ENCODE assay signal across 30 cellular contexts in the genomic region with DNA sequence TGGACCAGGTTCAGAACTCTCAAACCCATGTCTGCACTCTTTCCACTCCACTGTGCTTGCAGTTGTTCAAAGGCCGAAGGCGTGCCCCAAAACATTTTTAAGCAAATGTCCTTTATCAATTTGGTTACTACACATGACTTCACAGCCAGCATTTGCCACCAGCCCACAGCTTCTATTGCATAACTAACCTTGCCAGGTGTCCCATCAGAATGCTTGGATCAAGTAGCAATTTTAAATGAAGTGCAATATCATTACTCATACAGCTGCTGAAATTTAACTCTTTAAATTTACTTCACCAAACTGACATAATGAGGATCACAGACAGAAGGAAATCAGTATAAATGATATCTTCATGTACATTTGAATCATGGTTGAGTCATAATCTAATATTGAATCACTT. TPM values are rescaled to one million over a fixed set of nuclear protein-coding genes. Genes with fewer than 3 reads are reported as not detected.
"Had no signal": no experiment of that assay in that cellular context is flagged by ENCODE, and none has a peak within 500 bp of the region (broad histone marks: within the 10 kb centered on the region; RNA-seq: fewer than 3 reads in every experiment).

No MANE protein-coding gene starts in this region.

- H3K4me1 ChIP-seq: colonic mucosa, pancreas, psoas muscle, right atrium auricular region, testis, transverse colon had no signal

- ATAC-seq: left colon; naive thymus-derived CD8-positive, alpha-beta T cell; pancreas; psoas muscle; stimulated activated naive CD8-positive, alpha-beta T cell treated with anti-CD3 and anti-CD28 coated beads, Interleukin-15, Interleukin-2, amounts not matched to agents 100 U/mL and 50 U/mL, for 24 hours; T-helper 17 cell; WTC11 had no signal

- H3K36me3 ChIP-seq: colonic mucosa, pancreas, right atrium auricular region, transverse colon had no signal

- H3K27ac ChIP-seq: colonic mucosa, epithelial cell of prostate, hepatocyte, pancreas, psoas muscle, right atrium auricular region, testis, transverse colon had no signal

- H3K27me3 ChIP-seq: colonic mucosa, hepatocyte, right atrium auricular region, testis, transverse colon had no signal

- H3K4me3 ChIP-seq: colonic mucosa, hepatocyte, pancreas, psoas muscle, right atrium auricular region, testis, transverse colon had no signal

- DNase-seq: activated CD4-positive, alpha-beta memory T cell treated with anti-CD3 and anti-CD28 coated beads, Interleukin-2, amount 10 ng/mL, durations not matched to agents 7 days and 5 days; activated CD4-positive, alpha-beta T cell treated with anti-CD3 and anti-CD28 coated beads for 1 hour; activated CD4-positive, alpha-beta T cell treated with anti-CD3 and anti-CD28 coated beads, Interleukin-2, amount 10 ng/mL, durations not matched to agents 7 days and 5 days; activated CD8-positive, alpha-beta memory T cell treated with anti-CD3 and anti-CD28 coated beads, Interleukin-2, amount 50 U/mL, for 48 hours; activated gamma-delta T cell; activated naive CD4-positive, alpha-beta T cell treated with anti-CD3 and anti-CD28 coated beads, Interleukin-2, amount 10 ng/mL, durations not matched to agents 7 days and 5 days; activated naive CD8-positive, alpha-beta T cell treated with anti-CD3 and anti-CD28 coated beads, Interleukin-2, amount 10 ng/mL, durations not matched to agents 7 days and 5 days; activated T-cell treated with anti-CD3 and anti-CD28 coated beads, Interleukin-2, amount 50 U/mL, for 24 hours; amniotic stem cell; colonic mucosa; effector CD8-positive, alpha-beta T cell; left colon; midbrain; naive thymus-derived CD8-positive, alpha-beta T cell; nucleus accumbens; pancreas; psoas muscle; stimulated activated CD4-positive, alpha-beta T cell treated with anti-CD3 and anti-CD28 coated beads, Interleukin-4, amount 100 ng/mL, for 1 hour; stimulated activated naive CD8-positive, alpha-beta T cell treated with anti-CD3 and anti-CD28 coated beads, Interleukin-15, Interleukin-2, amounts not matched to agents 100 U/mL and 50 U/mL, for 24 hours; T-helper 17 cell; testis; transverse colon had no signal

- FAIRE-seq: endometrium, frontal cortex, keratinocyte, pancreas, urothelium cell line had no signal

- H3K9me3 ChIP-seq: colonic mucosa, pancreas, psoas muscle, right atrium auricular region, testis, transverse colon had no signal

RNA-seq across cellular contexts. Expression of a gene that starts 29.8 kb away (rescaled TPM):
- total RNA-seq: activated naive CD8-positive, alpha-beta T cell treated with anti-CD3 and anti-CD28 coated beads, Interleukin-2, amount 10 ng/mL, durations not matched to agents 7 days and 5 days; naive thymus-derived CD8-positive, alpha-beta T cell had no signal
